Comparison of ENCODE assay signal across 25 cellular contexts in genomic region chr22:50224071-50224470, GRCh38.
"Had no signal": no experiment of that assay in that cellular context is flagged by ENCODE, and none has a peak within 500 bp of the region (broad histone marks: within the 10 kb centered on the region; RNA-seq: fewer than 3 reads in every experiment).

No MANE protein-coding gene starts in this region.

- H3K27ac Mint-ChIP-seq: natural killer cell treated with Interleukin-12 subunit alpha and Interleukin-12 subunit beta and Interleukin-15 and Interleukin-18, amount 100 ng/mL, for 72 hours; stimulated activated naive B cell treated with anti-CD40 and anti-IgM and Interleukin-4, amounts not matched to agents 10 μg/mL and 1 μg/mL and 100 μg/mL, for 72 hours had no signal

- H3K4me1 ChIP-seq: colonic mucosa, gastrocnemius medialis, spleen, testis, upper lobe of right lung, vagina had no signal

- H3K36me3 ChIP-seq: ovary had no signal

- H3K36me3 Mint-ChIP-seq: natural killer cell treated with Interleukin-12 subunit alpha and Interleukin-12 subunit beta and Interleukin-15 and Interleukin-18, amount 100 ng/mL, for 72 hours had no signal

- H3K4me3 Mint-ChIP-seq: immature natural killer cell; natural killer cell treated with Interleukin-12 subunit alpha and Interleukin-12 subunit beta and Interleukin-15 and Interleukin-18, amount 100 ng/mL, for 72 hours; stimulated activated naive B cell treated with anti-CD40 and anti-IgM and Interleukin-4, amounts not matched to agents 10 μg/mL and 1 μg/mL and 100 μg/mL, for 72 hours; stimulated activated naive CD8-positive, alpha-beta T cell treated with anti-CD3 and anti-CD28 coated beads, Interleukin-15, amount 100 ng/mL, for 72 hours had no signal

- H3K9me3 ChIP-seq: colonic mucosa, gastrocnemius medialis, left ventricle myocardium inferior, lower lobe of right lung, ovary, right lobe of liver, spleen, testis, tibial nerve, upper lobe of right lung, vagina had no signal

- H3K27ac ChIP-seq: colonic mucosa, gastrocnemius medialis, left ventricle myocardium inferior, lower lobe of right lung, ovary, right lobe of liver, spleen, testis, tibial nerve, upper lobe of right lung, vagina had no signal

- H3K27me3 ChIP-seq: colonic mucosa, gastrocnemius medialis, ovary, right lobe of liver, spleen, testis, tibial nerve, upper lobe of right lung, vagina had no signal

- H3K4me1 Mint-ChIP-seq: immature natural killer cell had no signal

- ATAC-seq: esophagus mucosa; gastrocnemius medialis; left cardiac atrium; lower lobe of right lung; natural killer cell treated with Interleukin-12 subunit alpha and Interleukin-12 subunit beta and Interleukin-15 and Interleukin-18, amount 100 ng/mL, for 72 hours; right lobe of liver; stimulated activated naive B cell treated with anti-CD40 and anti-IgM and Interleukin-4, amounts not matched to agents 10 μg/mL and 1 μg/mL and 100 μg/mL, for 72 hours; stimulated activated naive CD8-positive, alpha-beta T cell treated with anti-CD3 and anti-CD28 coated beads, Interleukin-15, amount 100 ng/mL, for 72 hours; upper lobe of right lung had no signal

- H3K9me3 Mint-ChIP-seq: immature natural killer cell; natural killer cell treated with Interleukin-12 subunit alpha and Interleukin-12 subunit beta and Interleukin-15 and Interleukin-18, amount 100 ng/mL, for 72 hours; stimulated activated naive B cell treated with anti-CD40 and anti-IgM and Interleukin-4, amounts not matched to agents 10 μg/mL and 1 μg/mL and 100 μg/mL, for 72 hours; stimulated activated naive CD8-positive, alpha-beta T cell treated with anti-CD3 and anti-CD28 coated beads, Interleukin-15, amount 100 ng/mL, for 72 hours had no signal

- H3K27me3 Mint-ChIP-seq: natural killer cell treated with Interleukin-12 subunit alpha and Interleukin-12 subunit beta and Interleukin-15 and Interleukin-18, amount 100 ng/mL, for 72 hours; stimulated activated naive B cell treated with anti-CD40 and anti-IgM and Interleukin-4, amounts not matched to agents 10 μg/mL and 1 μg/mL and 100 μg/mL, for 72 hours; stimulated activated naive CD8-positive, alpha-beta T cell treated with anti-CD3 and anti-CD28 coated beads, Interleukin-15, amount 100 ng/mL, for 72 hours had no signal

- DNase-seq: colonic mucosa; dermis blood vessel endothelial cell; effector CD8-positive, alpha-beta T cell; gastrocnemius medialis; immature natural killer cell; kidney; left cardiac atrium; left ventricle myocardium inferior; lower lobe of right lung; mesenchymal stem cell; midbrain; ovary; right lobe of liver; spleen; stimulated activated CD4-positive, alpha-beta T cell treated with anti-CD3 and anti-CD28 coated beads, Interleukin-15, amount 100 ng/mL, for 24 hours; stimulated activated CD4-positive, alpha-beta T cell treated with anti-CD3 and anti-CD28 coated beads, Interleukin-1b, Interleukin-23, amount 100 ng/mL, for 48 hours; stimulated activated CD4-positive, alpha-beta T cell treated with anti-CD3 and anti-CD28 coated beads, Interleukin-4, amount 100 ng/mL, for 24 hours; stimulated activated naive B cell treated with anti-CD40 and anti-IgM and Interleukin-4, amounts not matched to agents 10 μg/mL and 1 μg/mL and 100 μg/mL, for 72 hours; stimulated activated naive CD8-positive, alpha-beta T cell treated with anti-CD3 and anti-CD28 coated beads, Interleukin-15, amount 100 ng/mL, for 72 hours; testis; upper lobe of right lung had no signal

- H3K4me3 ChIP-seq: colonic mucosa, gastrocnemius medialis, left ventricle myocardium inferior, lower lobe of right lung, ovary, right lobe of liver, spleen, testis, tibial nerve, upper lobe of right lung, vagina had no signal
